ENCODE assay signal across 1 cellular context in genomic region chr14:94449930-94450329, GRCh38.
TF ChIP-seq lines count a peak whose summit lies in the region.

No MANE protein-coding gene starts in this region.

TF ChIP-seq in WTC11, 78 proteins besides CTCF, POLR2A, EP300 and RAD21 (continued from another document):
- TF ChIP-seq STAT6 (CRISPR knock-in tag; conservative IDR thresholded peaks at IDR 0.05; ENCODE audit: low read depth) (no peak), OVOL2 (CRISPR knock-in tag; IDR thresholded peaks at IDR 0.05; ENCODE audit: borderline replicate concordance) (no peak), ZMAT4 (CRISPR knock-in tag; IDR thresholded peaks at IDR 0.05) (no peak), ZNF281 (CRISPR knock-in tag; IDR thresholded peaks at IDR 0.05) (no peak), PRRX2 (CRISPR knock-in tag; IDR thresholded peaks at IDR 0.05) (no peak), USF1 (CRISPR knock-in tag; IDR thresholded peaks at IDR 0.05) (no peak), NFE2L1 (CRISPR knock-in tag; IDR thresholded peaks at IDR 0.05) (no peak), KAT7 (CRISPR knock-in tag; IDR thresholded peaks at IDR 0.05; ENCODE audit: borderline replicate concordance) (no peak), E2F4 (CRISPR knock-in tag; IDR thresholded peaks at IDR 0.05; ENCODE audit: borderline replicate concordance, low read depth) (no peak), MLX (CRISPR knock-in tag; IDR thresholded peaks at IDR 0.05) (no peak)
